ENCODE assay signal across 8 cellular contexts in genomic region chr19:54624825-54625747, GRCh38. TPM values are rescaled to one million over a fixed set of nuclear protein-coding genes. Genes with fewer than 3 reads are reported as not detected.
"Had no signal": no experiment of that assay in that cellular context is flagged by ENCODE, and none has a peak within 500 bp of the region (broad histone marks: within the 10 kb centered on the region; RNA-seq: fewer than 3 reads in every experiment).

No MANE protein-coding gene starts in this region.

RNA-seq across cellular contexts. Expression of gene LILRB1, which starts 5.2 kb away (rescaled TPM):
- total RNA-seq: activated CD4-positive, alpha-beta T cell treated with anti-CD3 and anti-CD28 coated beads for 36 hours; activated T-helper 1 cell treated with anti-CD3 and anti-CD28 coated beads, Interleukin-12 subunit alpha, Interleukin-12 subunit beta, Interleukin-2, Interleukin-4 antibody, amounts not matched to agents 30 ng/mL and 10 ng/mL and 1 ng/mL, durations not matched to agents 14 hours and 24 hours and 36 hours; cardiac muscle cell; dermis microvascular lymphatic vessel endothelial cell; occipital lobe had no signal
- polyA plus RNA-seq: cardiac muscle cell, neural cell had no signal

RNA-seq across cellular contexts. Expression of gene LILRA1, which starts 31.7 kb away (rescaled TPM):
- total RNA-seq: activated CD4-positive, alpha-beta T cell treated with anti-CD3 and anti-CD28 coated beads for 36 hours; activated naive CD4-positive, alpha-beta T cell treated with anti-CD3 and anti-CD28 coated beads, Interleukin-2, amount 50 U/mL, for 72 hours; activated T-helper 1 cell treated with anti-CD3 and anti-CD28 coated beads, Interleukin-12 subunit alpha, Interleukin-12 subunit beta, Interleukin-2, Interleukin-4 antibody, amounts not matched to agents 30 ng/mL and 10 ng/mL and 1 ng/mL, durations not matched to agents 14 hours and 24 hours and 36 hours; cardiac muscle cell; dermis microvascular lymphatic vessel endothelial cell; glomerular endothelial cell had no signal
- polyA plus RNA-seq: cardiac muscle cell, neural cell had no signal

RNA-seq across cellular contexts. Expression of gene LILRB4, which starts 37.7 kb away (rescaled TPM):
- total RNA-seq: activated CD4-positive, alpha-beta T cell treated with anti-CD3 and anti-CD28 coated beads for 36 hours; activated naive CD4-positive, alpha-beta T cell treated with anti-CD3 and anti-CD28 coated beads, Interleukin-2, amount 50 U/mL, for 72 hours; activated T-helper 1 cell treated with anti-CD3 and anti-CD28 coated beads, Interleukin-12 subunit alpha, Interleukin-12 subunit beta, Interleukin-2, Interleukin-4 antibody, amounts not matched to agents 30 ng/mL and 10 ng/mL and 1 ng/mL, durations not matched to agents 14 hours and 24 hours and 36 hours; cardiac muscle cell; dermis microvascular lymphatic vessel endothelial cell; glomerular endothelial cell had no signal
- polyA plus RNA-seq: cardiac muscle cell, neural cell had no signal

RNA-seq across cellular contexts. Expression of gene LILRA2, which starts 51.5 kb away (rescaled TPM):
- total RNA-seq: activated CD4-positive, alpha-beta T cell treated with anti-CD3 and anti-CD28 coated beads for 36 hours; activated naive CD4-positive, alpha-beta T cell treated with anti-CD3 and anti-CD28 coated beads, Interleukin-2, amount 50 U/mL, for 72 hours; activated T-helper 1 cell treated with anti-CD3 and anti-CD28 coated beads, Interleukin-12 subunit alpha, Interleukin-12 subunit beta, Interleukin-2, Interleukin-4 antibody, amounts not matched to agents 30 ng/mL and 10 ng/mL and 1 ng/mL, durations not matched to agents 14 hours and 24 hours and 36 hours; cardiac muscle cell; dermis microvascular lymphatic vessel endothelial cell; glomerular endothelial cell had no signal
- polyA plus RNA-seq: cardiac muscle cell, neural cell had no signal
